In the genomic region with DNA sequence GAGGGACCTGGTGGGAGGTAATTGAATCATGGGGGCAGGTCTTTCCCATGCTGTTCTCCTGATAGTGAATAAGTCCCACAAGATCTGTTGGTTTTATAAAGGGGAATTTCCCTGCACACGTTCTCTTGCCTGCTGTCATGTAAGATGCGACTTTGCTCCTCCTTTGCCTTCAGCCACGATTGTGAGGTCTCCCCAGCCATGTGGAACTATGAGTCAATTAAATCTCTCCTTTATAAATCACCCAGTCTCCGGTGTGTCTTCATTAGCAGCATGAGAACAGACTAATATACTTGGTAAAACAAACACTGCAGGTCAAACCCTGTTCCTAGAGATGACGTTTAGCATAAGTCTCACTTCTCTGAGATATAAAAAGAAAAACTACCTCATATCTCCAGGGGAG, we compare ENCODE assay signal across 28 cellular contexts.
"Had no signal": no experiment of that assay in that cellular context is flagged by ENCODE, and none has a peak within 500 bp of the region (broad histone marks: within the 10 kb centered on the region; RNA-seq: fewer than 3 reads in every experiment).

No MANE protein-coding gene starts in this region.

- H3K9me3 ChIP-seq: gastroesophageal sphincter, heart right ventricle, left lung, prostate gland, spleen, testis, tibial artery had no signal

- ATAC-seq: gastroesophageal sphincter; heart right ventricle; left cardiac atrium; left lung; naive thymus-derived CD8-positive, alpha-beta T cell; right cardiac atrium; stimulated activated memory B cell treated with anti-CD40 and anti-IgM and Interleukin-4, amounts not matched to agents 10 μg/mL and 1 μg/mL and 100 μg/mL, for 72 hours; stimulated activated naive CD8-positive, alpha-beta T cell treated with anti-CD3 and anti-CD28 coated beads, Interleukin-15, Interleukin-2, amounts not matched to agents 100 U/mL and 50 U/mL, for 24 hours had no signal

- DNase-seq: caudate nucleus; cerebellar nuclear complex; cortex of kidney; effector CD4-positive, alpha-beta T cell; endodermal cell; foreskin fibroblast; glutamatergic neuron; heart right ventricle; hippocampal formation; left cardiac atrium; left lung; mesendoderm; midbrain; naive thymus-derived CD8-positive, alpha-beta T cell; nephron progenitor cell; nucleus accumbens; right cardiac atrium; spleen; stimulated activated CD4-positive, alpha-beta T cell treated with anti-CD3 and anti-CD28 coated beads, Interleukin-4, amount 100 ng/mL, for 4 hours; stimulated activated naive CD8-positive, alpha-beta T cell treated with anti-CD3 and anti-CD28 coated beads, Interleukin-15, Interleukin-2, amounts not matched to agents 100 U/mL and 50 U/mL, for 24 hours; substantia nigra; testis; tibial artery had no signal

- H3K27me3 ChIP-seq: testis had no signal

- H3K27ac Mint-ChIP-seq: endodermal cell; naive thymus-derived CD8-positive, alpha-beta T cell; nephron progenitor cell; stimulated activated memory B cell treated with anti-CD40 and anti-IgM and Interleukin-4, amounts not matched to agents 10 μg/mL and 1 μg/mL and 100 μg/mL, for 72 hours; type B pancreatic cell had no signal

- H3K4me3 ChIP-seq: gastroesophageal sphincter, heart right ventricle, left lung, prostate gland, skin epidermis, spleen, testis, tibial artery had no signal

- H3K4me1 ChIP-seq: gastroesophageal sphincter, heart right ventricle, left lung, prostate gland, spleen, testis, tibial artery had no signal

- H3K36me3 ChIP-seq: gastroesophageal sphincter, heart right ventricle, left lung, prostate gland, spleen, tibial artery had no signal

- H3K27ac ChIP-seq: gastroesophageal sphincter, heart right ventricle, left lung, prostate gland, skin epidermis, spleen, testis, tibial artery had no signal

- H3K4me1 Mint-ChIP-seq: endodermal cell; naive thymus-derived CD8-positive, alpha-beta T cell; nephron progenitor cell; stimulated activated memory B cell treated with anti-CD40 and anti-IgM and Interleukin-4, amounts not matched to agents 10 μg/mL and 1 μg/mL and 100 μg/mL, for 72 hours had no signal

- H3K4me3 Mint-ChIP-seq: endodermal cell; naive thymus-derived CD8-positive, alpha-beta T cell; nephron progenitor cell; stimulated activated memory B cell treated with anti-CD40 and anti-IgM and Interleukin-4, amounts not matched to agents 10 μg/mL and 1 μg/mL and 100 μg/mL, for 72 hours; type B pancreatic cell had no signal

- H3K9me3 Mint-ChIP-seq: endodermal cell; nephron progenitor cell; stimulated activated memory B cell treated with anti-CD40 and anti-IgM and Interleukin-4, amounts not matched to agents 10 μg/mL and 1 μg/mL and 100 μg/mL, for 72 hours; type B pancreatic cell had no signal

- H3K36me3 Mint-ChIP-seq: naive thymus-derived CD8-positive, alpha-beta T cell; stimulated activated memory B cell treated with anti-CD40 and anti-IgM and Interleukin-4, amounts not matched to agents 10 μg/mL and 1 μg/mL and 100 μg/mL, for 72 hours; type B pancreatic cell had no signal
